Comparison of ENCODE assay signal across 23 cellular contexts in genomic region chr2:182365855-182366254, GRCh38.
"Had no signal": no experiment of that assay in that cellular context is flagged by ENCODE, and none has a peak within 500 bp of the region (broad histone marks: within the 10 kb centered on the region; RNA-seq: fewer than 3 reads in every experiment).

No MANE protein-coding gene starts in this region.

- H3K36me3 Mint-ChIP-seq: mesothelial cell of epicardium; natural killer cell; stimulated activated effector memory CD8-positive, alpha-beta T cell treated with anti-CD3 and anti-CD28 coated beads, Interleukin-12 subunit alpha, Interleukin-12 subunit beta, amount 100 ng/mL, for 72 hours had no signal

- H3K27me3 Mint-ChIP-seq: activated B cell treated with CpG ODN at 0.5 μM for 24 hours; progenitor cell of endocrine pancreas; stimulated activated naive CD8-positive, alpha-beta T cell treated with anti-CD3 and anti-CD28 coated beads, Interleukin-15, amount 100 ng/mL, for 72 hours had no signal

- H3K4me3 Mint-ChIP-seq: activated B cell treated with CpG ODN at 0.5 μM for 24 hours; activated naive CD4-positive, alpha-beta T cell treated with anti-CD3 and anti-CD28 coated beads for 36 hours; mesothelial cell of epicardium; natural killer cell; stimulated activated effector memory CD8-positive, alpha-beta T cell treated with anti-CD3 and anti-CD28 coated beads, Interleukin-12 subunit alpha, Interleukin-12 subunit beta, amount 100 ng/mL, for 72 hours; stimulated activated naive CD8-positive, alpha-beta T cell treated with anti-CD3 and anti-CD28 coated beads, Interleukin-15, amount 100 ng/mL, for 72 hours; T-helper 1 cell treated with Interleukin-12 subunit alpha and Interleukin-12 subunit beta and Interleukin-4 antibody, amounts not matched to agents 30 μg/mL and 1 μg/mL, for 36 hours had no signal

- H3K27me3 ChIP-seq: cardiac muscle cell, foreskin keratinocyte, suprapubic skin had no signal

- H3K27ac ChIP-seq: cardiac muscle cell, foreskin keratinocyte, suprapubic skin had no signal

- DNase-seq: activated B cell treated with CpG ODN at 0.5 μM for 24 hours; activated CD4-positive, alpha-beta T cell treated with anti-CD3 and anti-CD28 coated beads for 4 hours; activated CD4-positive, alpha-beta T cell treated with anti-CD3 and anti-CD28 coated beads, Interleukin-2, amount 50 U/mL, for 48 hours; activated CD8-positive, alpha-beta memory T cell treated with anti-CD3 and anti-CD28 coated beads, Interleukin-2, amount 50 U/mL, for 48 hours; activated effector memory CD4-positive, alpha-beta T cell treated with Interleukin-2 at 50 U/mL for 16 hours; activated naive CD4-positive, alpha-beta T cell treated with anti-CD3 and anti-CD28 coated beads for 36 hours; activated T-cell treated with anti-CD3 and anti-CD28 coated beads, Interleukin-2, amount 50 U/mL, for 48 hours; foreskin keratinocyte; glutamatergic neuron; hippocampal formation; left ventricle myocardium inferior; natural killer cell; retina; stimulated activated CD4-positive, alpha-beta T cell treated with anti-CD3 and anti-CD28 coated beads, Interleukin-12 subunit alpha, Interleukin-12 subunit beta, amount 100 ng/mL, for 4 hours; stimulated activated naive CD8-positive, alpha-beta T cell treated with anti-CD3 and anti-CD28 coated beads, Interleukin-15, amount 100 ng/mL, for 72 hours; T1000; trophoblast cell had no signal

- H3K4me3 ChIP-seq: cardiac muscle cell, left ventricle myocardium inferior, suprapubic skin had no signal

- H3K36me3 ChIP-seq: cardiac muscle cell, left ventricle myocardium inferior, suprapubic skin had no signal

- H3K4me1 ChIP-seq: suprapubic skin had no signal

- ATAC-seq: foreskin keratinocyte; natural killer cell; stimulated activated effector memory CD8-positive, alpha-beta T cell treated with anti-CD3 and anti-CD28 coated beads, Interleukin-12 subunit alpha, Interleukin-12 subunit beta, amount 100 ng/mL, for 72 hours; stimulated activated naive CD8-positive, alpha-beta T cell treated with anti-CD3 and anti-CD28 coated beads, Interleukin-15, amount 100 ng/mL, for 72 hours had no signal

- H3K27ac Mint-ChIP-seq: activated B cell treated with CpG ODN at 0.5 μM for 24 hours; activated naive CD4-positive, alpha-beta T cell treated with anti-CD3 and anti-CD28 coated beads for 36 hours; mesothelial cell of epicardium; natural killer cell; progenitor cell of endocrine pancreas; stimulated activated effector memory CD8-positive, alpha-beta T cell treated with anti-CD3 and anti-CD28 coated beads, Interleukin-12 subunit alpha, Interleukin-12 subunit beta, amount 100 ng/mL, for 72 hours; stimulated activated naive CD8-positive, alpha-beta T cell treated with anti-CD3 and anti-CD28 coated beads, Interleukin-15, amount 100 ng/mL, for 72 hours; T-helper 1 cell treated with Interleukin-12 subunit alpha and Interleukin-12 subunit beta and Interleukin-4 antibody, amounts not matched to agents 30 μg/mL and 1 μg/mL, for 36 hours had no signal

- H3K4me1 Mint-ChIP-seq: activated B cell treated with CpG ODN at 0.5 μM for 24 hours; natural killer cell; stimulated activated effector memory CD8-positive, alpha-beta T cell treated with anti-CD3 and anti-CD28 coated beads, Interleukin-12 subunit alpha, Interleukin-12 subunit beta, amount 100 ng/mL, for 72 hours; stimulated activated naive CD8-positive, alpha-beta T cell treated with anti-CD3 and anti-CD28 coated beads, Interleukin-15, amount 100 ng/mL, for 72 hours had no signal

- H3K9me3 Mint-ChIP-seq: activated B cell treated with CpG ODN at 0.5 μM for 24 hours; activated naive CD4-positive, alpha-beta T cell treated with anti-CD3 and anti-CD28 coated beads for 36 hours; mesothelial cell of epicardium; T-helper 1 cell treated with Interleukin-12 subunit alpha and Interleukin-12 subunit beta and Interleukin-4 antibody, amounts not matched to agents 30 μg/mL and 1 μg/mL, for 36 hours had no signal

- H3K9me3 ChIP-seq: suprapubic skin had no signal
